Comparison of ENCODE assay signal across 8 cellular contexts in genomic region chr2:86036790-86037138, GRCh38.
DNase-seq lines count a peak whose midpoint lies in the region; ATAC-seq and TF ChIP-seq lines count a peak whose summit lies in the region.
"Had no signal": no experiment of that assay in that cellular context is flagged by ENCODE, and none has a peak within 500 bp of the region (broad histone marks: within the 10 kb centered on the region; RNA-seq: fewer than 3 reads in every experiment).

No MANE protein-coding gene starts in this region.

- H3K9me3 Mint-ChIP-seq in activated naive CD8-positive, alpha-beta T cell treated with anti-CD3 and anti-CD28 coated beads, Interleukin-2, amount 10 ng/mL, durations not matched to agents 7 days and 5 days: no peaks in the 10 kb centered on the region

- H3K4me3 ChIP-seq in right lobe of liver (no peak overlapping the region), stomach (no peak overlapping the region)
- H3K4me3 ChIP-seq: MG63 had no signal

- no peak for TF ChIP-seq CTCF in right lobe of liver (IDR thresholded peaks at IDR 0.05)
- TF ChIP-seq CTCF in stomach (IDR thresholded peaks at IDR 0.05): peak in 1 of 7 experiments; percentile 4

- H3K27me3 ChIP-seq in right lobe of liver: no peaks in the 10 kb centered on the region
- no peaks in the 10 kb centered on the region for H3K27me3 ChIP-seq in stomach
- H3K27me3 ChIP-seq: MG63 had no signal

- H3K36me3 ChIP-seq in KOPT-K1 (ENCODE audit: insufficient read depth, low read length): peaks cover 62% of the 10 kb centered on the region
- peaks cover 0 to 21% (median 7%) of the 10 kb centered on the region in 4 donors for H3K36me3 ChIP-seq in right lobe of liver
- H3K36me3 ChIP-seq in stomach: peaks cover 31 to 81% (median 67%) of the 10 kb centered on the region in 4 donors

- peaks cover 71% of the 10 kb centered on the region for H3K4me1 Mint-ChIP-seq in activated naive CD8-positive, alpha-beta T cell treated with anti-CD3 and anti-CD28 coated beads, Interleukin-2, amount 10 ng/mL, durations not matched to agents 7 days and 5 days

- TF ChIP-seq POLR2A in right lobe of liver (IDR thresholded peaks at IDR 0.05) (peak; percentile 4), stomach (IDR thresholded peaks at IDR 0.05) (no peak)

- H3K4me1 ChIP-seq in right lobe of liver: peaks cover 0 to 35% (median 11%) of the 10 kb centered on the region in 4 donors
- H3K4me1 ChIP-seq in stomach: peaks cover 28 to 47% (median 43%) of the 10 kb centered on the region in 4 donors

- H3K4me3 Mint-ChIP-seq in activated naive CD8-positive, alpha-beta T cell treated with anti-CD3 and anti-CD28 coated beads, Interleukin-2, amount 10 ng/mL, durations not matched to agents 7 days and 5 days: peak overlapping the region; percentile 79

- H3K9me3 ChIP-seq in KOPT-K1 (ENCODE audit: insufficient read depth, low read length, poor library complexity, severe bottlenecking) (no peaks in the 10 kb centered on the region), right lobe of liver (no peaks in the 10 kb centered on the region), stomach (no peaks in the 10 kb centered on the region)
- H3K9me3 ChIP-seq: MG63 had no signal

- no peaks in the 10 kb centered on the region for H3K27me3 Mint-ChIP-seq in activated naive CD8-positive, alpha-beta T cell treated with anti-CD3 and anti-CD28 coated beads, Interleukin-2, amount 10 ng/mL, durations not matched to agents 7 days and 5 days

- POLR2A ChIA-PET in activated naive CD8-positive, alpha-beta T cell treated with anti-CD3 and anti-CD28 coated beads, Interleukin-2, amount 10 ng/mL, durations not matched to agents 7 days and 5 days (lab: Charles Lee): interaction anchor here (0.9 to 5.1 kb wide), 14 partner anchors 31 to 209 kb away, joined by 3 to 74 read pairs (median 6); partner anchors contain the start of gene ST3GAL5

- intact Hi-C loops in right lobe of liver (cut with DNase I): loop anchor here in 1 of 2 donors (10.0 kb wide), 1 partner anchor 152 kb away; the partner anchor contains the start of gene ST3GAL5
- intact Hi-C loops in stomach (cut with DNase I; ENCODE audit: low total_unique reads): loop anchor here (10.0 kb wide), 1 partner anchor 152 kb away; the partner anchor contains the start of gene ST3GAL5

- no peak for TF ChIP-seq EP300 in stomach (IDR thresholded peaks at IDR 0.05)

- ATAC-seq in activated naive CD8-positive, alpha-beta T cell treated with anti-CD3 and anti-CD28 coated beads, Interleukin-2, amount 10 ng/mL, durations not matched to agents 7 days and 5 days (ENCODE audit: low read depth): no peak
- ATAC-seq in right lobe of liver: peak in 1 of 4 donors; percentile 4
- ATAC-seq in GM21723 (IDR thresholded peaks at IDR 0.05; ENCODE audit: unreplicated experiment): no peak

- peak overlapping the region; percentile 99 for H3K27ac Mint-ChIP-seq in activated naive CD8-positive, alpha-beta T cell treated with anti-CD3 and anti-CD28 coated beads, Interleukin-2, amount 10 ng/mL, durations not matched to agents 7 days and 5 days

- H3K27ac ChIP-seq in KOPT-K1 (ENCODE audit: low read depth, low read length, poor library complexity, severe bottlenecking) (peak overlapping the region; percentile 94), right lobe of liver (peak overlapping the region; percentile 11 to 68 (median 63)), stomach (peak overlapping the region; percentile 70 to 90 (median 84))

- DNase-seq in activated naive CD8-positive, alpha-beta T cell treated with anti-CD3 and anti-CD28 coated beads, Interleukin-2, amount 10 ng/mL, durations not matched to agents 7 days and 5 days: no peak
- DNase-seq in right lobe of liver: no peak
- DNase-seq in stomach: no peak
- DNase-seq in H4 (ENCODE audit: low spot score): no peak
- DNase-seq in superior temporal gyrus (ENCODE audit: extremely low spot score): no peak

- 42% methylated on average over 4 of the region's 5 CpGs for WGBS in right lobe of liver (ENCODE audit: insufficient coverage, low coverage, low lambda C conversion rate, missing lambda C conversion rate)
- WGBS in stomach, 5 donors: 50 to 71% (median 58%) methylated on average over 5 of the region's 5 CpGs

- H3K36me3 Mint-ChIP-seq in activated naive CD8-positive, alpha-beta T cell treated with anti-CD3 and anti-CD28 coated beads, Interleukin-2, amount 10 ng/mL, durations not matched to agents 7 days and 5 days: peaks cover 35% of the 10 kb centered on the region
